ENCODE assay signal across 8 cellular contexts in genomic region chr2:42828487-42829416, GRCh38.
DNase-seq lines count a peak whose midpoint lies in the region; ATAC-seq lines count a peak whose summit lies in the region.

No MANE protein-coding gene starts in this region.

- peak; percentile 55 to 67 for DNase-seq in AML-193 (lab: John Stamatoyannopoulos, UW)
- peak; percentile 50 for DNase-seq in NCI-H774 (lab: John Stamatoyannopoulos, UW)
- peak; percentile 69 to 73 for DNase-seq in activated CD4-positive, alpha-beta T cell treated with anti-CD3 and anti-CD28 coated beads, Interleukin-2, amount 50 U/mL, for 48 hours
- peak; percentile 57 for DNase-seq in effector CD4-positive, alpha-beta T cell
- DNase-seq in memory B cell (ENCODE audit: low spot score in 2 of 2): peak; percentile 63 to 76
- DNase-seq in stimulated activated CD8-positive, alpha-beta memory T cell treated with anti-CD3 and anti-CD28 coated beads, Interleukin-15, amount 100 ng/mL, for 24 hours (ENCODE audit: low read depth): peak; percentile 31

- peaks cover 10% of the 10 kb centered on the region for H3K4me1 Mint-ChIP-seq in memory B cell

- ATAC-seq in GM18909 (IDR thresholded peaks at IDR 0.05; ENCODE audit: poor library complexity, unreplicated experiment) (peak; percentile 90), HG03432 (IDR thresholded peaks at IDR 0.05; ENCODE audit: unreplicated experiment) (peak; percentile 87), memory B cell (ENCODE audit: low read depth) (peak; percentile 89)

- peaks cover 3% of the 10 kb centered on the region for H3K27me3 Mint-ChIP-seq in memory B cell

- peaks cover 4% of the 10 kb centered on the region for H3K36me3 Mint-ChIP-seq in memory B cell

- no peak overlapping the region for H3K27ac Mint-ChIP-seq in memory B cell

- H3K9me3 Mint-ChIP-seq in memory B cell: no peaks in the 10 kb centered on the region

- H3K4me3 Mint-ChIP-seq in memory B cell: no peak overlapping the region

Comparison
In these comparisons a context has a peak if more than half of its experiments do, and no peak if none do; other contexts are left out.
1. Peak in every context shown above with its lines: DNase-seq and ATAC-seq.